ENCODE assay signal across 24 cellular contexts in the genomic region with DNA sequence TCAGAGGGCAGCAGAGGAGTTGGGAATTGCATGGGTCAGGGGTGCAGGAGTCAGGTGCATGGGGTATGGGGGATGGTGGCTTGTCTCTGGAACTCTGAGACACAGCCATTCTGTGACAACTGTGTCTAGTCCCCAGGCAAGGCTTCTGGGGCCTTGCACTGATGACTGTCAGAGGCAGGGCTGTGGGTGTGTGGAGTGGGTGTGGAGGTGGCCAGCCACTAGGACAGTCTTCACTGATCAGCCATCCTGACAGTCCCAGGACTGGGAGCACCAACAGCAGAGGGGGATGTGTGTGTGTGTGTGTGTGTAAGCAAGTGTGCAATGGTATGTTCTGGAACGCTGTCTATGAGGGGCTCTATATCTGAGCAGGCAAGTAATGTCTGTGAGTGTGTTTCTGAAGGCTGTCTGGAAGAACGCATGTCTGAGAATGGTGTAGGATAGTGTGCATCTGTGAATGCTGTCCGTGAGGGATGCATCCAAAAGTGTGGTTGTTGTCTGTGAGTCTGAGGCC.
"Had no signal": no experiment of that assay in that cellular context is flagged by ENCODE, and none has a peak within 500 bp of the region (broad histone marks: within the 10 kb centered on the region; RNA-seq: fewer than 3 reads in every experiment).

No MANE protein-coding gene starts in this region.

- DNase-seq: activated B cell treated with CpG ODN at 0.5 μM for 24 hours; activated CD4-positive, alpha-beta memory T cell treated with anti-CD3 and anti-CD28 coated beads for 36 hours; activated CD4-positive, alpha-beta T cell treated with anti-CD3 and anti-CD28 coated beads for 4 hours; activated effector memory CD4-positive, alpha-beta T cell treated with Interleukin-2 at 50 U/mL for 16 hours; activated naive CD4-positive, alpha-beta T cell treated with anti-CD3 and anti-CD28 coated beads for 36 hours; activated T-cell treated with anti-CD3 and anti-CD28 coated beads, Interleukin-2, amount 50 U/mL, for 48 hours; caudate nucleus; effector CD8-positive, alpha-beta T cell; lower lobe of right lung; right cardiac atrium; stimulated activated CD4-positive, alpha-beta T cell treated with anti-CD3 and anti-CD28 coated beads, Interleukin-4, amount 100 ng/mL, for 24 hours; stimulated activated naive CD4-positive, alpha-beta T cell treated with Interleukin-2 at 50 U/mL for 16 hours; SW 1271; T-helper 17 cell; upper lobe of right lung had no signal

- H3K27me3 ChIP-seq: heart left ventricle, neutrophil, upper lobe of right lung had no signal

- H3K9me3 Mint-ChIP-seq: activated B cell treated with CpG ODN at 0.5 μM for 24 hours; activated CD4-positive, alpha-beta memory T cell treated with anti-CD3 and anti-CD28 coated beads for 36 hours; activated naive CD4-positive, alpha-beta T cell treated with anti-CD3 and anti-CD28 coated beads for 36 hours; dendritic cell treated with granulocyte-macrophage colony-stimulating factor and Interleukin-4, amounts not matched to agents 40 ng/mL and 50 ng/mL, for 4 days; naive thymus-derived CD8-positive, alpha-beta T cell had no signal

- H2AFZ ChIP-seq: parathyroid adenoma had no signal

- H3K9ac ChIP-seq: parathyroid adenoma had no signal

- FAIRE-seq: frontal cortex, keratinocyte had no signal

- ATAC-seq: heart left ventricle; left lobe of liver; lower lobe of right lung; naive thymus-derived CD8-positive, alpha-beta T cell; right cardiac atrium; T-helper 17 cell; upper lobe of right lung had no signal

- H3K79me2 ChIP-seq: parathyroid adenoma had no signal

- H3K27me3 Mint-ChIP-seq: activated B cell treated with CpG ODN at 0.5 μM for 24 hours; activated CD4-positive, alpha-beta memory T cell treated with anti-CD3 and anti-CD28 coated beads for 36 hours; dendritic cell treated with granulocyte-macrophage colony-stimulating factor and Interleukin-4, amounts not matched to agents 40 ng/mL and 50 ng/mL, for 4 days; naive thymus-derived CD8-positive, alpha-beta T cell; T-helper 17 cell had no signal

- H3K9me3 ChIP-seq: heart left ventricle, lower lobe of right lung, neutrophil, thoracic aorta, upper lobe of right lung had no signal

- H3K4me3 ChIP-seq: heart left ventricle, lower lobe of right lung, thoracic aorta, upper lobe of right lung had no signal

- H3K4me3 Mint-ChIP-seq: activated B cell treated with CpG ODN at 0.5 μM for 24 hours; activated CD4-positive, alpha-beta memory T cell treated with anti-CD3 and anti-CD28 coated beads for 36 hours; activated naive CD4-positive, alpha-beta T cell treated with anti-CD3 and anti-CD28 coated beads for 36 hours; dendritic cell treated with granulocyte-macrophage colony-stimulating factor and Interleukin-4, amounts not matched to agents 40 ng/mL and 50 ng/mL, for 4 days; naive thymus-derived CD8-positive, alpha-beta T cell; T-helper 17 cell had no signal

- H3K27ac Mint-ChIP-seq: activated B cell treated with CpG ODN at 0.5 μM for 24 hours; activated CD4-positive, alpha-beta memory T cell treated with anti-CD3 and anti-CD28 coated beads for 36 hours; activated naive CD4-positive, alpha-beta T cell treated with anti-CD3 and anti-CD28 coated beads for 36 hours; dendritic cell treated with granulocyte-macrophage colony-stimulating factor and Interleukin-4, amounts not matched to agents 40 ng/mL and 50 ng/mL, for 4 days; T-helper 17 cell had no signal

- H3K27ac ChIP-seq: heart left ventricle, lower lobe of right lung, neutrophil, parathyroid adenoma, thoracic aorta, upper lobe of right lung had no signal
